ENCODE assay signal across 9 cellular contexts in the genomic region with DNA sequence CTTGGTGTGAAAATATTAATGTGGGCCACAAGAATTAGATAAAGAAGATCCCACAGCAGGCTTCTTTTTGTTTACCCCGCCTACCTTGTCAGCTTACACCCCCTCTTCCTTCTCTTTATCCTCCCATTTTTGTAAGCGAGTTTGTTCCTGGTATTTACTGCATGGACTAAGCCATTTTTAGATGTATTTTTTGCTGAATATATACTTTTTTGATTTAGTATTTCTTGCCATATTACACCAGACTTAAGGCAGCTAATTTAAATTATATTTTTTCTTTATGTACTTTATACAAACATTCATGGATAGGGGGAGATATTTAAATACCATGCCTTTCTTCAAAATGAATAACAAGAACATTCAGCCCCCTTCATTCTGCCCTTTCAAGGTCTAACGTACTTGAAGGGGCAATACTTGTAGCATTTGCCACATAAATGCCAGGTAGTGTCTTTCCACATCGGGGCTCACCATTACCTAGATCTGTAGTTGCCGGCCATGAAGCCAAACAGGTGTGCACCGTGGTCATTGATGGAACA.
DNase-seq lines count a peak whose midpoint lies in the region; ATAC-seq, FAIRE-seq and TF ChIP-seq lines count a peak whose summit lies in the region.
"Had no signal": no experiment of that assay in that cellular context is flagged by ENCODE, and none has a peak within 500 bp of the region (broad histone marks: within the 10 kb centered on the region; RNA-seq: fewer than 3 reads in every experiment).

No MANE protein-coding gene starts in this region.

- H3K4me3 ChIP-seq in keratinocyte (ENCODE audit: control insufficient read depth in 2 of 3, extremely low read depth in 1 of 3, insufficient read depth in 2 of 3, low read depth in 1 of 3, low read length in 3 of 3) (peak overlapping the region; percentile 64 to 70 (median 66)), thoracic aorta (peak overlapping the region; percentile 72)

- no peaks in the 10 kb centered on the region for H3K9me1 ChIP-seq in keratinocyte (ENCODE audit: control insufficient read depth, extremely low read depth, insufficient read depth, low read length)

- peak overlapping the region; percentile 97 for H3K9ac ChIP-seq in keratinocyte (ENCODE audit: control insufficient read depth, extremely low read depth, insufficient read depth, low read length)

- peaks cover 3% of the 10 kb centered on the region for H3K36me3 Mint-ChIP-seq in activated CD4-positive, alpha-beta T cell treated with anti-CD3 and anti-CD28 coated beads, Interleukin-2, amount 10 ng/mL, durations not matched to agents 7 days and 5 days (ENCODE audit: low read depth)
- H3K36me3 Mint-ChIP-seq in activated naive CD8-positive, alpha-beta T cell = peaks cover 4% of the 10 kb centered on the region

- dilution Hi-C loops in keratinocyte (cut with MboI; ENCODE audit: extremely low pct_ligation_motif_present, low sequenced_read_pairs) = no loop called here

- H3K27me3 ChIP-seq in keratinocyte (ENCODE audit: control insufficient read depth, extremely low read depth, insufficient read depth, low read length) = no peaks in the 10 kb centered on the region
- no peaks in the 10 kb centered on the region for H3K27me3 ChIP-seq in thoracic aorta (replicated peaks; ENCODE audit: insufficient read depth)

- H3K36me3 ChIP-seq in keratinocyte (ENCODE audit: control insufficient read depth in 2 of 2, extremely low read depth in 1 of 2, insufficient read depth in 2 of 2, low read length in 2 of 2) (no peaks in the 10 kb centered on the region), thoracic aorta (no peaks in the 10 kb centered on the region)

- TF ChIP-seq CTCF in keratinocyte (optimal IDR thresholded peaks at IDR 0.05 in 1 of 3, IDR thresholded peaks at IDR 0.05 in 1 of 3, conservative IDR thresholded peaks at IDR 0.05 in 1 of 3; ENCODE audit: extremely low read depth in 1 of 3, insufficient read depth in 2 of 3, low read length in 3 of 3) = no peak
- no peak for TF ChIP-seq CTCF in thoracic aorta (IDR thresholded peaks at IDR 0.05)

- no peaks in the 10 kb centered on the region for H4K20me1 ChIP-seq in keratinocyte (ENCODE audit: control insufficient read depth, extremely low read depth, insufficient read depth, low read length)

- no peak overlapping the region for H2AFZ ChIP-seq in keratinocyte (ENCODE audit: control insufficient read depth, low read length)

- no peaks in the 10 kb centered on the region for H3K9me3 Mint-ChIP-seq in activated CD4-positive, alpha-beta T cell treated with anti-CD3 and anti-CD28 coated beads, Interleukin-2, amount 10 ng/mL, durations not matched to agents 7 days and 5 days
- no peaks in the 10 kb centered on the region for H3K9me3 Mint-ChIP-seq in activated naive CD8-positive, alpha-beta T cell (ENCODE audit: low read depth)

- no peak for ATAC-seq in thoracic aorta (ENCODE audit: insufficient number of reproducible peaks, low FRiP score, low read depth)
- no peak for ATAC-seq in HG02884 (IDR thresholded peaks at IDR 0.05; ENCODE audit: unreplicated experiment)
- no peak for ATAC-seq in GM21529 (IDR thresholded peaks at IDR 0.05; ENCODE audit: unreplicated experiment)

- CTCF ChIA-PET in activated CD4-positive, alpha-beta T cell treated with anti-CD3 and anti-CD28 coated beads, Interleukin-2, amount 10 ng/mL, durations not matched to agents 7 days and 5 days (lab: Charles Lee) = interaction anchor here (1.0 to 1.1 kb wide), 2 partner anchors 17 to 20 kb away, joined by 3 to 4 read pairs; no protein-coding TSS in a partner anchor

- H3K4me1 Mint-ChIP-seq in activated CD4-positive, alpha-beta T cell treated with anti-CD3 and anti-CD28 coated beads, Interleukin-2, amount 10 ng/mL, durations not matched to agents 7 days and 5 days = peaks cover 41% of the 10 kb centered on the region
- H3K4me1 Mint-ChIP-seq in activated naive CD8-positive, alpha-beta T cell (ENCODE audit: low read depth) = peaks cover 60% of the 10 kb centered on the region

- DNase-seq in activated CD4-positive, alpha-beta T cell treated with anti-CD3 and anti-CD28 coated beads, Interleukin-2, amount 10 ng/mL, durations not matched to agents 7 days and 5 days = no peak
- DNase-seq in activated CD4-positive, alpha-beta T cell treated with anti-CD3 and anti-CD28 coated beads, Interleukin-2, amount 50 U/mL, for 48 hours = no peak
- DNase-seq in keratinocyte (ENCODE audit: low read depth, low spot score) = no peak
- DNase-seq in thoracic aorta (ENCODE audit: low spot score) = no peak
- no peak for DNase-seq in DMS114 treated with DMSO at 0.1 percent for 48 hours (lab: John Stamatoyannopoulos, UW; ENCODE audit: unreplicated experiment)
- DNase-seq: NCI-H1436 treated with DMSO at 0.1 percent for 48 hours had no signal

- H3K27me3 Mint-ChIP-seq in activated CD4-positive, alpha-beta T cell treated with anti-CD3 and anti-CD28 coated beads, Interleukin-2, amount 10 ng/mL, durations not matched to agents 7 days and 5 days = peaks cover 3% of the 10 kb centered on the region
- no peaks in the 10 kb centered on the region for H3K27me3 Mint-ChIP-seq in activated naive CD8-positive, alpha-beta T cell

- H3K27ac ChIP-seq in keratinocyte (ENCODE audit: control insufficient read depth, insufficient read depth, low read length) (peak overlapping the region; percentile 86), thoracic aorta (peak overlapping the region; percentile 70 to 88)

- POLR2A ChIA-PET in activated CD4-positive, alpha-beta T cell treated with anti-CD3 and anti-CD28 coated beads, Interleukin-2, amount 10 ng/mL, durations not matched to agents 7 days and 5 days (lab: Charles Lee) = no interaction called here

- H3K9me3 ChIP-seq in keratinocyte (ENCODE audit: control insufficient read depth, low read depth, low read length) = no peaks in the 10 kb centered on the region
- H3K9me3 ChIP-seq in thoracic aorta = no peaks in the 10 kb centered on the region

- peaks cover 29% of the 10 kb centered on the region for H3K4me1 ChIP-seq in keratinocyte (ENCODE audit: control insufficient read depth, extremely low read depth, insufficient read depth, low read length)
- H3K4me1 ChIP-seq in thoracic aorta (ENCODE audit: control insufficient read depth in 1 of 2, low read depth in 2 of 2) = peaks cover 6 to 40% of the 10 kb centered on the region in 2 donors

- peak overlapping the region; percentile 77 for H3K27ac Mint-ChIP-seq in activated CD4-positive, alpha-beta T cell treated with anti-CD3 and anti-CD28 coated beads, Interleukin-2, amount 10 ng/mL, durations not matched to agents 7 days and 5 days
- peak overlapping the region; percentile 75 for H3K27ac Mint-ChIP-seq in activated naive CD8-positive, alpha-beta T cell

- no peak for FAIRE-seq in keratinocyte (lab: Jason Lieb, UNC)

- peak overlapping the region; percentile 70 for H3K4me3 Mint-ChIP-seq in activated CD4-positive, alpha-beta T cell treated with anti-CD3 and anti-CD28 coated beads, Interleukin-2, amount 10 ng/mL, durations not matched to agents 7 days and 5 days
- H3K4me3 Mint-ChIP-seq in activated naive CD8-positive, alpha-beta T cell = peak overlapping the region; percentile 75

- peaks cover 37% of the 10 kb centered on the region for H3K79me2 ChIP-seq in keratinocyte (ENCODE audit: control insufficient read depth, insufficient read depth, low read length)

- H3K4me2 ChIP-seq in keratinocyte (ENCODE audit: control insufficient read depth, extremely low read depth, insufficient read depth, low read depth, low read length) = peak overlapping the region; percentile 86
